In the genomic region with DNA sequence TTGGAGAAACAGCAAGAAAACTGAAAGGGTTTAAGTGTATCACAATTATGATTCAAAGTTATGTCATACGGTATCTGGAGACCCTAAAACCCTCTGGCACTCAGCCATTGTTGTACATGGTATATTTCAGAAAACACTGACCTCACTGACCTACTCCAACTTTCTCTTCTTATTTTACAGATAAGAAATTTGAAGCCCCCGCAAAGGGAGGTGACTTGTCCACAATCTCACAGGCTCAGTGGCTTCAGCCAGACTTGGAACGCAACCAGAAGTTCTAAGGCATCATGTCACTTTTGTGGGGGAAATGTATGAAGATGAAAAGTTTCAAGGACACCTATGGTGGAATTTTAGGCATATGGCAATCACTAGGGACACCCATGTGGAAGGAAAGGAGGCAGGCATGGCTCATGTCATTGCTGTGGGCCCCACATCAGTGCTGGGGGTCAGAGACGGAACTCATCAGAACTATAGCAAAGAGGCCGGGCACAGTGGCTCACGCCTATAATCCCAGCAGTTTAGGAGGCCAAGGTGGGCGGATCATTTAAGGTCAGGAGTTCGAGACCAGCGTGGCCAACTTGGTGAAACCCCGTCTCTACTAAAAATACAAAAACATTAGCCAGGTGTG, we compare ENCODE assay signal across 1 cellular context.
TF ChIP-seq lines count a peak whose summit lies in the region.

No MANE protein-coding gene starts in this region.

TF ChIP-seq in endothelial cell of umbilical vein, 7 proteins besides CTCF, POLR2A, EP300 and RAD21:
- TF ChIP-seq EZH2 (IDR thresholded peaks at IDR 0.05; ENCODE audit: borderline replicate concordance, low read depth, low read length, severe bottlenecking) (no peak), MAX (IDR thresholded peaks at IDR 0.05; ENCODE audit: insufficient read depth, insufficient read length) (no peak), JUN (IDR thresholded peaks at IDR 0.05; ENCODE audit: borderline replicate concordance, insufficient read depth, insufficient read length, low read depth) (no peak), GATA2 (IDR thresholded peaks at IDR 0.05; ENCODE audit: insufficient read depth, insufficient read length, low read depth, low read length) (no peak)
